Comparison of ENCODE assay signal across 15 cellular contexts in the genomic region with DNA sequence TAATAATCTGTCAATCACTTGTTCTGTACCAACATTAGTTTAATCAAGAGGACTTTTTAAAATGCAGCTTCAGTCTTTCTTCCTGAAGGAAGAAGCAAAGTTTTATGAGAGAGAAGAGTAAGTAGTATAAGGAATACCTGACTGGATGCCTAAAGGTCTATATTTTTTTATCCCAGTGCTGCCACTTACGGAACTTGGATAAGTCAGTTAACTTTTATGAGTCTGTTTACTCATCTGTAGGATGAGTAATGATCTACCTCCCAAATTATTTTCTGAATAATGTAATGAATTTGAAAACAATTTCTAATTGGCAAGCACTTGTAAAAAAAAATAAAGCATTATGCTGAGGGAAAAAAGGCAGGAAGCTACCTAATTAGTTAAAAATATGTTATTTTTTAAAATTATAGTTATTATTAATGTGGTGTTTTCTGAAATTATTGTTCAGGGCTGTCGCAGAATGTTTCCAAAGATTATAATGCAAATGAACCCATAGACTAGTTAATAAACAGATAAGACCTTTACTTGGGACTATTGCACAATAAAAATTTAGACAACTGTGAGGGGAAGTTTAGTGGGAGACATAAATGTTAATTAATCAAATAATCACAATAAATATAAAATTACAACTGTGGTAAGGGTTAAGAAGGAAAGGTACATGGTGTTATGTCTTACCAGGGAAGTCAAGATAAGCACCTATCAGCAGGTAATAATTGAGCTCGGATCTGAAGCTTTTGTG. TPM values are rescaled to one million over a fixed set of nuclear protein-coding genes. Genes with fewer than 3 reads are reported as not detected.
DNase-seq lines count a peak whose midpoint lies in the region; ATAC-seq, FAIRE-seq and TF ChIP-seq lines count a peak whose summit lies in the region.
"Had no signal": no experiment of that assay in that cellular context is flagged by ENCODE, and none has a peak within 500 bp of the region (broad histone marks: within the 10 kb centered on the region; RNA-seq: fewer than 3 reads in every experiment).

No MANE protein-coding gene starts in this region.

- no peak overlapping the region for H3K4me3 ChIP-seq in breast epithelium
- H3K4me3 ChIP-seq: BLaER1 treated with 17β-estradiol and CSF1 and Interleukin-3, amounts not matched to agents 10 nM and 100 nM; GM23338 had no signal

- H3K36me3 Mint-ChIP-seq in MCF 10A (ENCODE audit: insufficient read depth, unreplicated experiment), result peaks cover 44% of the 10 kb centered on the region

- no peaks in the 10 kb centered on the region for H3K9me3 ChIP-seq in breast epithelium
- H3K9me3 ChIP-seq: BLaER1 treated with 17β-estradiol and CSF1 and Interleukin-3, amounts not matched to agents 10 nM and 100 nM had no signal

- FAIRE-seq in H54 (lab: Jason Lieb, UNC) (peak; percentile 30), RCC 7860 (lab: Jason Lieb, UNC) (no peak)

- ATAC-seq in HG03469 (IDR thresholded peaks at IDR 0.05; ENCODE audit: unreplicated experiment) (no peak), HG02981 (IDR thresholded peaks at IDR 0.05; ENCODE audit: unreplicated experiment) (no peak)
- ATAC-seq: GM23338 had no signal

- no peaks in the 10 kb centered on the region for H3K27me3 Mint-ChIP-seq in MCF 10A (ENCODE audit: insufficient read depth, unreplicated experiment)
- H3K27me3 Mint-ChIP-seq: CD4-positive, CD25-positive, alpha-beta regulatory T cell had no signal

- H3K4me1 Mint-ChIP-seq in MCF 10A (ENCODE audit: insufficient read depth, unreplicated experiment), result peaks cover 17% of the 10 kb centered on the region
- H3K4me1 Mint-ChIP-seq: GM23338, H9 had no signal

- intact Hi-C loops in MCF 10A (cut with micrococcal nuclease), result no loop called here
- intact Hi-C loops in breast epithelium (cut with DNase I; ENCODE audit: low total_unique reads), result no loop called here

- BruUV-seq in MCF 10A (replicated peaks; lab: Mats Ljungman, UMichigan), result TSS peak; percentile 9

- POLR2A ChIA-PET in MCF 10A (lab: Yijun Ruan, JAX), result interaction anchor here (0.6 to 2.1 kb wide), 12 partner anchors 13 to 163 kb away, joined by 3 to 11 read pairs (median 4); no protein-coding TSS in a partner anchor

- no peak overlapping the region for H3K4me3 Mint-ChIP-seq in MCF 10A (ENCODE audit: unreplicated experiment)
- H3K4me3 Mint-ChIP-seq: CD4-positive, CD25-positive, alpha-beta regulatory T cell; GM23338; H9 had no signal

- no peak overlapping the region for H3K27ac ChIP-seq in breast epithelium
- H3K27ac ChIP-seq: 22Rv1; BLaER1 treated with 17β-estradiol and CSF1 and Interleukin-3, amounts not matched to agents 10 nM and 100 nM had no signal

- TF ChIP-seq CTCF in MCF 10A (IDR thresholded peaks at IDR 0.05; ENCODE audit: unreplicated experiment) (no peak), breast epithelium (IDR thresholded peaks at IDR 0.05) (no peak)

- CTCF ChIA-PET in MCF 10A (lab: Yijun Ruan, JAX), result interaction anchor here (0.6 to 1.2 kb wide), 6 partner anchors 13 to 130 kb away, joined by 3 to 6 read pairs (median 4); a partner anchor contains a TSS

- H3K27ac Mint-ChIP-seq in MCF 10A (ENCODE audit: low read depth, unreplicated experiment), result peak overlapping the region; percentile 27
- H3K27ac Mint-ChIP-seq: CD4-positive, CD25-positive, alpha-beta regulatory T cell; GM23338; H9 had no signal

- no peaks in the 10 kb centered on the region for H3K36me3 ChIP-seq in breast epithelium

- H3K27me3 ChIP-seq in breast epithelium, result no peaks in the 10 kb centered on the region
- H3K27me3 ChIP-seq: BLaER1 treated with 17β-estradiol and CSF1 and Interleukin-3, amounts not matched to agents 10 nM and 100 nM had no signal

- no peaks in the 10 kb centered on the region for H3K4me1 ChIP-seq in breast epithelium

- DNase-seq in MCF 10A (ENCODE audit: unreplicated experiment), result peak; percentile 12
- no peak for DNase-seq in breast epithelium (ENCODE audit: low spot score in 2 of 2)
- no peak for DNase-seq in H54 (ENCODE audit: insufficient read length, low spot score)
- DNase-seq in RKO (ENCODE audit: low spot score), result peak; percentile 12
- no peak for DNase-seq in activated CD4-positive, CD25-positive, alpha-beta regulatory T cell treated with anti-CD3 and anti-CD28 coated beads, Interleukin-2, amount 50 U/mL, for 72 hours
- DNase-seq in RCC 7860 (ENCODE audit: low spot score), result no peak
- DNase-seq: CD4-positive, CD25-positive, alpha-beta regulatory T cell; DMS53; GDM1; H9 had no signal

- no peak for TF ChIP-seq POLR2A in breast epithelium (IDR thresholded peaks at IDR 0.05)
- no peak for TF ChIP-seq POLR2A in H54 (IDR thresholded peaks at IDR 0.05; ENCODE audit: low read depth, low read length)

- H3K9me3 Mint-ChIP-seq in MCF 10A (ENCODE audit: unreplicated experiment), result no peaks in the 10 kb centered on the region
- H3K9me3 Mint-ChIP-seq: CD4-positive, CD25-positive, alpha-beta regulatory T cell; GM23338; H9 had no signal

RNA-seq across cellular contexts. Expression of a gene that starts 24.6 kb away (rescaled TPM):
- total RNA-seq in MCF 10A (2022) (57.3 and 71.9 TPM in 2 replicates), breast epithelium (10 to 100 TPM; 63.2 to 94.4 (median 76.4) TPM)

Comparison
In these comparisons a context has a peak if more than half of its experiments do, and no peak if none do; other contexts are left out.
1. DNase-seq: peak in MCF 10A (single experiment) and RKO (single experiment); none in breast epithelium (0 of 2), H54 (single experiment), activated CD4-positive, CD25-positive, alpha-beta regulatory T cell treated with anti-CD3 and anti-CD28 coated beads, Interleukin-2, amount 50 U/mL, for 72 hours (single experiment) and RCC 7860 (single experiment).